Comparison of ENCODE assay signal across 10 cellular contexts in the genomic region with DNA sequence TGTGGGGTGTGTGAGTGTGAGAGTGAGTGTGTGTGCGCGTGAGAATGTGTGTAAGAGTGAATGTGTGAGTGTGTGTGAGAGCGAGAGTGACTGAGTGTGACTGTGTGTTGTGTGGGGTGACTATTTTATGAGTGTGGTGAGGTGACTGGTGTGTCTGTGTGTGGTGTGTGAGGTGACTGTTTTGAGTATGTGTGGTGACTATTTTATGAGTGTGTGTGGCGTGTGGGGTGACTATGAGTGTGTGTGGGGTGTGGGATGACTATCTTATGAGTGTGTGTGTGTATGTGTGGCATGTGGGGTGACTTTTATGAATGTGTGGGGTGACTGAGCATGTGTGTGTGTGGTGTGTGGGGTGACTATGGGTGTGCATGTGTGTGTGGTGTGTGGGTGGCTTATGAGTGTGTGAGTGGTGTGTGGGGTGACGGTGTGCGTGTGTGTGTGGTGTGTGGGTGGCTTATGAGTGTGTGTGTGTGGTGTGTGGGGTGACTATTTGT.
DNase-seq lines count a peak whose midpoint lies in the region; ATAC-seq, FAIRE-seq and TF ChIP-seq lines count a peak whose summit lies in the region.
"Had no signal": no experiment of that assay in that cellular context is flagged by ENCODE, and none has a peak within 500 bp of the region (broad histone marks: within the 10 kb centered on the region; RNA-seq: fewer than 3 reads in every experiment).

No MANE protein-coding gene starts in this region.

- no peak overlapping the region for H3K4me2 ChIP-seq in endothelial cell of umbilical vein (ENCODE audit: insufficient read depth, low read length)
- no peak overlapping the region for H3K4me2 ChIP-seq in H9 (ENCODE audit: insufficient read depth, insufficient read length, low read length)

- no peak overlapping the region for H4K5ac ChIP-seq in H9 (ENCODE audit: insufficient read length, low read depth, low read length)

- peaks cover 0 to 9% (median 0%) of the 10 kb centered on the region in 3 experiments; a peak in 2 of 7 replicates for H3K36me3 Mint-ChIP-seq in H9 (ENCODE audit: insufficient read depth in 1 of 3, low read depth in 3 of 3)

- no peak for DNase-seq in GM12864 (ENCODE audit: low read depth)
- DNase-seq in RCC 7860 (ENCODE audit: low spot score) = peak; percentile 66
- no peak for DNase-seq in endothelial cell of umbilical vein (ENCODE audit: low read depth, low spot score)
- DNase-seq in stimulated activated CD4-positive, alpha-beta T cell treated with anti-CD3 and anti-CD28 coated beads, Interleukin-1b, Interleukin-23, amount 100 ng/mL, for 48 hours = peak; percentile 73
- DNase-seq in H9 = no peak
- DNase-seq in T1000 (lab: John Stamatoyannopoulos, UW) = no peak
- DNase-seq: SHP77 treated with DMSO at 0.1 percent for 48 hours had no signal

- H3K23me2 ChIP-seq in H9 (ENCODE audit: insufficient read length, low read depth, low read length, poor library complexity, severe bottlenecking) = no peaks in the 10 kb centered on the region

- peaks cover 22 to 25% of the 10 kb centered on the region in 2 experiments for H3K4me1 Mint-ChIP-seq in H9

- no peak overlapping the region for H4K91ac ChIP-seq in H9 (ENCODE audit: insufficient read length, low read depth, low read length)

- no peak for TF ChIP-seq CTCF in GM12864 (IDR thresholded peaks at IDR 0.05; ENCODE audit: low read depth, low read length, missing control alignments)
- no peak for TF ChIP-seq CTCF in endothelial cell of umbilical vein (IDR thresholded peaks at IDR 0.05; ENCODE audit: extremely low read depth in 1 of 2, insufficient read depth in 1 of 2, low read depth in 1 of 2, low read length in 2 of 2)
- no peak for TF ChIP-seq CTCF in H9 (conservative IDR thresholded peaks at IDR 0.05)

- H2AFZ ChIP-seq in endothelial cell of umbilical vein (ENCODE audit: low read depth, low read length) (no peak overlapping the region), H9 (ENCODE audit: low read length) (no peak overlapping the region)

- intact Hi-C loops in endothelial cell of umbilical vein (cut with micrococcal nuclease) = loop anchor here (10.0 kb wide), 1 partner anchor 249 kb away; no protein-coding TSS in a partner anchor

- no peak overlapping the region for H2BK12ac ChIP-seq in H9 (ENCODE audit: insufficient read length, low read depth, low read length)

- no peaks in the 10 kb centered on the region for H3K9me1 ChIP-seq in endothelial cell of umbilical vein (replicated peaks; ENCODE audit: control insufficient read depth, extremely low read depth, insufficient read depth, low read length)

- no peak overlapping the region for H3K14ac ChIP-seq in H9 (ENCODE audit: insufficient read depth, low read length)

- POLR2A ChIA-PET in endothelial cell of umbilical vein (lab: Charles Lee) = interaction anchor here (0.9 kb wide), 1 partner anchor 58 kb away, joined by 3 read pairs; no protein-coding TSS in a partner anchor

- dilution Hi-C loops in endothelial cell of umbilical vein (cut with MboI; ENCODE audit: extremely low pct_ligation_motif_present, low sequenced_read_pairs) = no loop called here

- no peaks in the 10 kb centered on the region for H3K27me3 ChIP-seq in endothelial cell of umbilical vein (ENCODE audit: control insufficient read depth in 2 of 2, insufficient read depth in 2 of 2, low read length in 2 of 2)
- no peaks in the 10 kb centered on the region for H3K27me3 ChIP-seq in H9 (ENCODE audit: insufficient read depth, low read length)
- H3K27me3 ChIP-seq: heart right ventricle had no signal

- H3K27me3 Mint-ChIP-seq in H9 (ENCODE audit: low read depth) = no peaks in the 10 kb centered on the region

- no peaks in the 10 kb centered on the region for H3K9me3 ChIP-seq in endothelial cell of umbilical vein (replicated peaks; ENCODE audit: control insufficient read depth, insufficient read depth, low read length)
- H3K9me3 ChIP-seq in H9 (ENCODE audit: control insufficient read depth, low read depth, low read length) = no peaks in the 10 kb centered on the region
- H3K9me3 ChIP-seq: heart right ventricle had no signal

- H2BK120ac ChIP-seq in H9 (ENCODE audit: low read depth, low read length, poor library complexity, severe bottlenecking) = no peak overlapping the region

- peaks cover 9% of the 10 kb centered on the region for H3K79me2 ChIP-seq in endothelial cell of umbilical vein (ENCODE audit: control insufficient read depth, insufficient read depth, low read length)
- H3K79me2 ChIP-seq in H9 (ENCODE audit: insufficient read depth, low read length) = no peaks in the 10 kb centered on the region; the same call in 1 of the 2 replicates

- H2BK20ac ChIP-seq in H9 (ENCODE audit: low read depth, low read length, poor library complexity, severe bottlenecking) = no peak overlapping the region

- H3K4ac ChIP-seq in H9 (ENCODE audit: low read depth, low read length) = no peak overlapping the region

- FAIRE-seq in RCC 7860 (lab: Jason Lieb, UNC) (no peak), endothelial cell of umbilical vein (lab: Jason Lieb, UNC) (no peak)

- H3K9ac ChIP-seq in endothelial cell of umbilical vein (replicated peaks; ENCODE audit: extremely low read depth, insufficient read depth, low read length) = peak overlapping the region; percentile 69
- no peak overlapping the region for H3K9ac ChIP-seq in H9 (ENCODE audit: extremely low read depth, insufficient read length, low read length)

- peak overlapping the region; percentile 4; the same call in 1 of the 2 replicates for H3K4me3 ChIP-seq in GM12864 (ENCODE audit: low read depth, low read length)
- no peak overlapping the region for H3K4me3 ChIP-seq in endothelial cell of umbilical vein (replicated peaks in 1 of 3; ENCODE audit: insufficient read depth in 1 of 3, low read depth in 1 of 3, low read length in 3 of 3)
- H3K4me3 ChIP-seq: heart right ventricle had no signal

- H3K79me1 ChIP-seq in H9 (ENCODE audit: insufficient read depth, low read depth, low read length, poor library complexity, severe bottlenecking) = no peaks in the 10 kb centered on the region

- no peak overlapping the region for H2BK5ac ChIP-seq in H9 (ENCODE audit: insufficient read length, low read length)

- no peak for ATAC-seq in HG03095 (IDR thresholded peaks at IDR 0.05; ENCODE audit: unreplicated experiment)
- no peak for ATAC-seq in HG03521 (IDR thresholded peaks at IDR 0.05; ENCODE audit: unreplicated experiment)

- H3K18ac ChIP-seq in H9 (ENCODE audit: insufficient read length, low read depth, low read length) = no peak overlapping the region

- CTCF ChIA-PET in endothelial cell of umbilical vein (lab: Charles Lee) = interaction anchor here (0.9 to 6.4 kb wide), 5 partner anchors 10 to 222 kb away, joined by 3 to 85 read pairs (median 7); no protein-coding TSS in a partner anchor

- H2BK15ac ChIP-seq in H9 (ENCODE audit: low read depth, low read length) = no peak overlapping the region

- H3K9me3 Mint-ChIP-seq in H9 = no peaks in the 10 kb centered on the region

- no peak overlapping the region for H3K4me3 Mint-ChIP-seq in H9

- WGBS in H9 (ENCODE audit: extremely low coverage, insufficient read length, low lambda C conversion rate) = 100% methylated on average over 4 of the region's 6 CpGs

- H3T11ph ChIP-seq in H9 (ENCODE audit: low read length) = no peak overlapping the region

- no peak overlapping the region for H2AK5ac ChIP-seq in H9 (ENCODE audit: insufficient read length, low read length)

- no peak overlapping the region for H3K27ac Mint-ChIP-seq in H9

- H3K56ac ChIP-seq in H9 (ENCODE audit: insufficient read length, low read depth, low read length) = no peak overlapping the region

- BruUV-seq in endothelial cell of umbilical vein (replicated peaks; lab: Mats Ljungman, UMichigan) = no TSS peak

- H4K20me1 ChIP-seq in endothelial cell of umbilical vein (replicated peaks; ENCODE audit: control insufficient read depth, extremely low read depth, insufficient read depth, low read length) = no peaks in the 10 kb centered on the region
- no peaks in the 10 kb centered on the region for H4K20me1 ChIP-seq in H9 (ENCODE audit: control insufficient read depth, insufficient read depth, insufficient read length)

- peaks cover 0 to 19% of the 10 kb centered on the region in 2 experiments for H3K36me3 ChIP-seq in endothelial cell of umbilical vein (ENCODE audit: control insufficient read depth in 2 of 2, extremely low read depth in 1 of 2, insufficient read depth in 2 of 2, low read length in 2 of 2)

- H4K8ac ChIP-seq in H9 (replicated peaks; ENCODE audit: insufficient read length, low read depth, low read length) = no peak overlapping the region

- H3K27ac ChIP-seq in endothelial cell of umbilical vein (ENCODE audit: insufficient read depth, low read depth, low read length) (peak overlapping the region; percentile 90), H9 (ENCODE audit: insufficient read length, low read depth, low read length) (no peak overlapping the region)

- H3K23ac ChIP-seq in H9 (ENCODE audit: insufficient read length, low read depth, low read length) = no peak overlapping the region

- no peak for TF ChIP-seq POLR2A in endothelial cell of umbilical vein (IDR thresholded peaks at IDR 0.05; ENCODE audit: low read depth, low read length)

- H3K4me1 ChIP-seq in endothelial cell of umbilical vein (ENCODE audit: control insufficient read depth, extremely low read depth, insufficient read depth, low read length) = peaks cover 31% of the 10 kb centered on the region
- H3K4me1 ChIP-seq in H9 (ENCODE audit: insufficient read depth, low read length) = no peaks in the 10 kb centered on the region

TF ChIP-seq in endothelial cell of umbilical vein, 7 proteins besides CTCF, POLR2A, EP300 and RAD21:
- TF ChIP-seq, protein P1, sequence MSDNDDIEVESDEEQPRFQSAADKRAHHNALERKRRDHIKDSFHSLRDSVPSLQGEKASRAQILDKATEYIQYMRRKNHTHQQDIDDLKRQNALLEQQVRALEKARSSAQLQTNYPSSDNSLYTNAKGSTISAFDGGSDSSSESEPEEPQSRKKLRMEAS (IDR thresholded peaks at IDR 0.05; ENCODE audit: insufficient read depth, insufficient read length) = no peak
- TF ChIP-seq FOS (IDR thresholded peaks at IDR 0.05; ENCODE audit: borderline replicate concordance, insufficient read depth, low read length) (no peak), MYC (IDR thresholded peaks at IDR 0.05; ENCODE audit: low read depth, low read length) (no peak), EZH2 (IDR thresholded peaks at IDR 0.05; ENCODE audit: borderline replicate concordance, low read depth, low read length, severe bottlenecking) (no peak), POLR2AphosphoS5 (IDR thresholded peaks at IDR 0.05; ENCODE audit: insufficient read depth, low read depth, low read length) (no peak), GATA2 (IDR thresholded peaks at IDR 0.05; ENCODE audit: insufficient read depth, insufficient read length, low read depth, low read length) (no peak), JUN (IDR thresholded peaks at IDR 0.05; ENCODE audit: borderline replicate concordance, insufficient read depth, insufficient read length, low read depth) (no peak)
TF ChIP-seq in endothelial cell of umbilical vein: peak in this region for 0.

Comparison
In these comparisons a context has a peak if more than half of its experiments do, and no peak if none do; other contexts are left out.
1. DNase-seq: peak in RCC 7860 (single experiment) and stimulated activated CD4-positive, alpha-beta T cell treated with anti-CD3 and anti-CD28 coated beads, Interleukin-1b, Interleukin-23, amount 100 ng/mL, for 48 hours (single experiment); none in GM12864 (single experiment), endothelial cell of umbilical vein (single experiment), H9 (single experiment) and T1000 (single experiment).